In genomic region chr20:52104546-52105044, GRCh38 we compare ENCODE assay signal across 8 cellular contexts.
A peak's percentile ranks its signal among the peaks of the same experiment; 100 is the strongest.
DNase-seq lines count a peak whose midpoint lies in the region; ATAC-seq and TF ChIP-seq lines count a peak whose summit lies in the region.

No MANE protein-coding gene starts in this region.

- H2BK12ac ChIP-seq in mesenchymal stem cell (ENCODE audit: low read length in 2 of 2), result peak overlapping the region in 1 of 2 experiments; percentile 94

- H2BK15ac ChIP-seq in mesenchymal stem cell (ENCODE audit: low read depth, poor library complexity, severe bottlenecking), result peak overlapping the region; percentile 82

- H3K4me2 ChIP-seq in mesenchymal stem cell (ENCODE audit: low read length, poor library complexity, severe bottlenecking), result peak overlapping the region; percentile 93

- H3K4me3 ChIP-seq in choroid plexus epithelial cell (ENCODE audit: low read depth, low read length) (peak overlapping the region; percentile 70), mesenchymal stem cell (ENCODE audit: insufficient read depth in 1 of 2, low read depth in 1 of 2, low read length in 2 of 2) (peak overlapping the region; percentile 76 to 77), vagina (peak overlapping the region; percentile 31 to 43)

- no peaks in the 10 kb centered on the region for H3K36me3 ChIP-seq in mesenchymal stem cell (ENCODE audit: control insufficient read depth in 1 of 2, insufficient read depth in 2 of 2, low read depth in 1 of 2, low read length in 2 of 2)
- H3K36me3 ChIP-seq in vagina, result no peaks in the 10 kb centered on the region

- H2AK5ac ChIP-seq in mesenchymal stem cell (ENCODE audit: low read length, severe bottlenecking), result no peak overlapping the region

- H3K27ac ChIP-seq in mesenchymal stem cell (ENCODE audit: low read length, poor library complexity, severe bottlenecking) (no peak overlapping the region), vagina (no peak overlapping the region)

- peak overlapping the region; percentile 84 to 88 for H3K18ac ChIP-seq in mesenchymal stem cell (ENCODE audit: low read depth in 1 of 2, low read length in 2 of 2)

- H3K14ac ChIP-seq in mesenchymal stem cell (ENCODE audit: low read length in 2 of 2), result peak overlapping the region in 1 of 2 experiments; percentile 97

- H2BK120ac ChIP-seq in mesenchymal stem cell (ENCODE audit: low read depth, low read length), result peak overlapping the region; percentile 80

- H3K9ac ChIP-seq in mesenchymal stem cell (ENCODE audit: low read length), result peak overlapping the region; percentile 55

- H4K91ac ChIP-seq in mesenchymal stem cell (ENCODE audit: low read length), result peak overlapping the region; percentile 47

- H3K23ac ChIP-seq in mesenchymal stem cell (ENCODE audit: low read length in 2 of 2), result peak overlapping the region in 1 of 2 experiments; percentile 70

- H4K8ac ChIP-seq in mesenchymal stem cell (ENCODE audit: low read length), result peak overlapping the region; percentile 85

- peaks cover 23% of the 10 kb centered on the region for H3K4me1 ChIP-seq in mesenchymal stem cell (ENCODE audit: control insufficient read depth, insufficient read depth, low read depth, low read length)
- peaks cover 26% of the 10 kb centered on the region for H3K4me1 ChIP-seq in vagina

- H2AFZ ChIP-seq in mesenchymal stem cell (ENCODE audit: low read depth, low read length), result peak overlapping the region; percentile 86

- under 1% methylated on average over 32 of the region's 38 CpGs for WGBS in mesenchymal stem cell

- no peak for TF ChIP-seq CTCF in choroid plexus epithelial cell (conservative IDR thresholded peaks at IDR 0.05; ENCODE audit: low read depth, low read length)
- no peak for TF ChIP-seq CTCF in vagina (IDR thresholded peaks at IDR 0.05)

- H3K4ac ChIP-seq in mesenchymal stem cell (ENCODE audit: low read depth in 1 of 2, low read length in 2 of 2), result peak overlapping the region in 1 of 2 experiments; percentile 97

- peaks cover 28% of the 10 kb centered on the region for H3K79me1 ChIP-seq in mesenchymal stem cell (replicated peaks; ENCODE audit: low read length, poor library complexity, severe bottlenecking)

- no peak for TF ChIP-seq POLR2A in vagina (IDR thresholded peaks at IDR 0.05)

- H3K27me3 ChIP-seq in mesenchymal stem cell (ENCODE audit: control insufficient read depth in 1 of 2, insufficient read depth in 1 of 2, low read length in 2 of 2), result peaks cover 7 to 28% of the 10 kb centered on the region in 2 experiments
- H3K27me3 ChIP-seq in vagina, result peaks cover 6% of the 10 kb centered on the region

- intact Hi-C loops in vagina (cut with DNase I), result loop anchor here (5.0 kb wide), 2 partner anchors 347 to 798 kb away; no protein-coding TSS in a partner anchor

- H3K9me3 ChIP-seq in mesenchymal stem cell (ENCODE audit: control insufficient read depth, low read length) (no peaks in the 10 kb centered on the region), vagina (no peaks in the 10 kb centered on the region)

- no peak overlapping the region for H2BK5ac ChIP-seq in mesenchymal stem cell (ENCODE audit: low read depth, low read length, poor library complexity, severe bottlenecking)

- ATAC-seq in GM21381 (IDR thresholded peaks at IDR 0.05; ENCODE audit: unreplicated experiment), result no peak

- DNase-seq in stimulated activated CD4-positive, alpha-beta T cell treated with anti-CD3 and anti-CD28 coated beads, Interleukin-15, amount 100 ng/mL, for 24 hours, result peak; percentile 23
- no peak for DNase-seq in stimulated activated CD4-positive, alpha-beta T cell treated with anti-CD3 and anti-CD28 coated beads, Interleukin-4, amount 100 ng/mL, for 4 hours
- DNase-seq in choroid plexus epithelial cell (ENCODE audit: low read depth) (peak; percentile 28), mesenchymal stem cell (peak; percentile 50), vagina (ENCODE audit: extremely low spot score in 2 of 2) (no peak), NCI-H128 (lab: John Stamatoyannopoulos, UW; ENCODE audit: unreplicated experiment) (no peak)
- no peak for DNase-seq in effector CD4-positive, alpha-beta T cell

Comparison
In these comparisons a context has a peak if more than half of its experiments do, and no peak if none do; other contexts are left out.
1. DNase-seq: peak in stimulated activated CD4-positive, alpha-beta T cell treated with anti-CD3 and anti-CD28 coated beads, Interleukin-15, amount 100 ng/mL, for 24 hours (single experiment), choroid plexus epithelial cell (single experiment) and mesenchymal stem cell (single experiment); none in stimulated activated CD4-positive, alpha-beta T cell treated with anti-CD3 and anti-CD28 coated beads, Interleukin-4, amount 100 ng/mL, for 4 hours (0 of 2), vagina (0 of 2), effector CD4-positive, alpha-beta T cell (single experiment) and NCI-H128 (single experiment).
2. Peak in every context shown above with its lines, with median percentiles within 50 percentile points of each other: H3K4me3 ChIP-seq.